In genomic region chr1:119646521-119647227, GRCh38 we compare ENCODE assay signal across 2 cellular contexts.
A peak's percentile ranks its signal among the peaks of the same experiment; 100 is the strongest.
TF ChIP-seq lines count a peak whose summit lies in the region.

No MANE protein-coding gene starts in this region.

TF ChIP-seq in endothelial cell of umbilical vein, 7 proteins besides CTCF, POLR2A, EP300 and RAD21 (continued from another document):
- peak; percentile 51 for TF ChIP-seq POLR2AphosphoS5 (IDR thresholded peaks at IDR 0.05; ENCODE audit: insufficient read depth, low read depth, low read length)
- TF ChIP-seq FOS (IDR thresholded peaks at IDR 0.05; ENCODE audit: borderline replicate concordance, insufficient read depth, low read length), result peak; percentile 49

TF ChIP-seq in neural cell, 6 proteins besides CTCF, POLR2A, EP300 and RAD21:
- TF ChIP-seq REST (IDR thresholded peaks at IDR 0.05; ENCODE audit: borderline replicate concordance), result no peak
- no peak for TF ChIP-seq MXI1 (conservative IDR thresholded peaks at IDR 0.05; ENCODE audit: poor library complexity, severe bottlenecking)
- no peak for TF ChIP-seq TAF1 (IDR thresholded peaks at IDR 0.05; ENCODE audit: low read depth)
- TF ChIP-seq SMC3 (conservative IDR thresholded peaks at IDR 0.05; ENCODE audit: poor library complexity), result no peak
- TF ChIP-seq EZH2 (IDR thresholded peaks at IDR 0.05; ENCODE audit: borderline replicate concordance, insufficient read depth, low read length, poor library complexity, severe bottlenecking), result no peak
- no peak for TF ChIP-seq POLR2AphosphoS5 (IDR thresholded peaks at IDR 0.05)
